Comparison of ENCODE assay signal across 8 cellular contexts in the genomic region with DNA sequence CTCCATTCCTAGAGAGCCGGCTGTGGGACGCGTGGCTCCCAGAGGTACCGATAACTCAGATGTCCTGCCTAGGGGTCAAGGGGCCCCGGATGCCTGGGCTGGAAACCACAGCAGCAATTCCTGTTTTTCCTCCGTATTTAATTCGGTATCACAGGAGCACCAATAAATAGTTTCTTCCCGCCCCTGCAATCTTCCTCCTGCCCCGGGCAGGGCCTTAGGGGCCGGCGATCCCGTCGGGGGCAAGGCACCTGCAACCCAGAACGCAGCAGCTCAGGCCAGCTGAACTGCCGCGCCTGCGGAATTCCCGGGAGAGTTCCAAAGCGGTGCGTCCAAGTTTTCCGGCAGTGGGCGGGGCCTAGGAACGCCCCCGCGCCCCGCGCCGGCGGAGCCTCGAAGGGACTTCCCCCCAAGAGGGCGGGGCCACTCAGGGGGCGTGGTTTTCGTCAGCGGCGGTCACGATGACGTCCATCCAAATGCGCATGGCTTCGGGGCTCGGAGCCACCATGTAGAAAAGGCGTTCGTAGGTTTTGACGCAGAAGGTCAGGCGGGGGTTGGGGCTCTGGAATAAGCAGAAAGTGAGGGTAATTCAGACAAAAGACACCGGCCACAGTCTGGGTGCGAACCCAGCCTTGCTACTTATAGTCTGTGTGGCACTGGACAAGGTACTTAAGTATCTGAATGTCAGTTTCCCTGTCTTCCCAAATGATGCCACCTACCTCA. TPM values are rescaled to one million over a fixed set of nuclear protein-coding genes. Genes with fewer than 3 reads are reported as not detected.
DNase-seq lines count a peak whose midpoint lies in the region; ATAC-seq and TF ChIP-seq lines count a peak whose summit lies in the region.

No MANE protein-coding gene starts in this region.

- TF ChIP-seq POLR2A in right lobe of liver (IDR thresholded peaks at IDR 0.05), result peak; percentile 47

- intact Hi-C loops in right lobe of liver (cut with DNase I), result no loop called here

- DNase-seq in EH (ENCODE audit: low read depth) (peak; percentile 86), NCI-H526 (lab: John Stamatoyannopoulos, UW) (peak; percentile 81 to 98), ecto neural progenitor cell (ENCODE audit: low spot score) (peak; percentile 97), right lobe of liver (peak; percentile 88 to 96 (median 95))
- DNase-seq in activated CD8-positive, alpha-beta memory T cell treated with anti-CD3 and anti-CD28 coated beads for 1 hour (ENCODE audit: extremely low read depth in 1 of 2, low read depth in 1 of 2), result peak; percentile 91 to 95
- DNase-seq in stimulated activated CD4-positive, alpha-beta T cell treated with anti-CD3 and anti-CD28 coated beads, Interleukin-2, amount 100 ng/mL, for 48 hours, result peak; percentile 91 to 97

- H3K4me1 ChIP-seq in right lobe of liver, result peaks cover 0 to 5% (median 0%) of the 10 kb centered on the region in 4 donors

- 12% methylated on average over 5 of the region's 46 CpGs for whole genome bisulfite sequencing in right lobe of liver (ENCODE audit: insufficient coverage, low coverage, low lambda C conversion rate, missing lambda C conversion rate)

- no peaks in the 10 kb centered on the region for H3K27me3 ChIP-seq in right lobe of liver

- no peak for TF ChIP-seq CTCF in right lobe of liver (IDR thresholded peaks at IDR 0.05)

- H3K4me3 ChIP-seq in right lobe of liver, result peak overlapping the region; percentile 17 to 36 (median 32)

- peak; percentile 51 for ATAC-seq in HG02763 (IDR thresholded peaks at IDR 0.05; ENCODE audit: unreplicated experiment)
- peak; percentile 92 to 99 (median 97) for ATAC-seq in right lobe of liver
- no peak for ATAC-seq in HG02571 (IDR thresholded peaks at IDR 0.05; ENCODE audit: unreplicated experiment)

- H3K9me3 ChIP-seq in right lobe of liver, result no peaks in the 10 kb centered on the region

- H3K27ac ChIP-seq in right lobe of liver, result peak overlapping the region; percentile 56 to 74 (median 59)

- H3K36me3 ChIP-seq in right lobe of liver, result peaks cover 0 to 5% (median 0%) of the 10 kb centered on the region in 4 donors

RNA-seq across cellular contexts. Expression of gene LYPD3, which starts 9.7 kb away (rescaled TPM):
- total RNA-seq in right lobe of liver, result under 1 TPM in 4 of 6 experiments, not detected in 2; 0.20 to 0.28 (median 0.25) TPM

RNA-seq across cellular contexts. Expression of gene PHLDB3, which starts 29.4 kb away (rescaled TPM):
- total RNA-seq in right lobe of liver, result 10 to 100 TPM in 5 of 6 experiments, 1 to 10 TPM in 1; 9.6 to 15.0 (median 11.1) TPM

RNA-seq across cellular contexts. Expression of gene ETHE1, which starts 51.9 kb away (rescaled TPM):
- 10 to 100 TPM; 26.4 to 60.8 (median 46.3) TPM for total RNA-seq in right lobe of liver

RNA-seq across cellular contexts. Expression of gene ZNF575, which starts 57.8 kb away (rescaled TPM):
- under 1 TPM in 5 of 6 experiments, not detected in 1; 0.89 to 0.99 (median 0.95) TPM for total RNA-seq in right lobe of liver
